ENCODE assay signal across 9 cellular contexts in the genomic region with DNA sequence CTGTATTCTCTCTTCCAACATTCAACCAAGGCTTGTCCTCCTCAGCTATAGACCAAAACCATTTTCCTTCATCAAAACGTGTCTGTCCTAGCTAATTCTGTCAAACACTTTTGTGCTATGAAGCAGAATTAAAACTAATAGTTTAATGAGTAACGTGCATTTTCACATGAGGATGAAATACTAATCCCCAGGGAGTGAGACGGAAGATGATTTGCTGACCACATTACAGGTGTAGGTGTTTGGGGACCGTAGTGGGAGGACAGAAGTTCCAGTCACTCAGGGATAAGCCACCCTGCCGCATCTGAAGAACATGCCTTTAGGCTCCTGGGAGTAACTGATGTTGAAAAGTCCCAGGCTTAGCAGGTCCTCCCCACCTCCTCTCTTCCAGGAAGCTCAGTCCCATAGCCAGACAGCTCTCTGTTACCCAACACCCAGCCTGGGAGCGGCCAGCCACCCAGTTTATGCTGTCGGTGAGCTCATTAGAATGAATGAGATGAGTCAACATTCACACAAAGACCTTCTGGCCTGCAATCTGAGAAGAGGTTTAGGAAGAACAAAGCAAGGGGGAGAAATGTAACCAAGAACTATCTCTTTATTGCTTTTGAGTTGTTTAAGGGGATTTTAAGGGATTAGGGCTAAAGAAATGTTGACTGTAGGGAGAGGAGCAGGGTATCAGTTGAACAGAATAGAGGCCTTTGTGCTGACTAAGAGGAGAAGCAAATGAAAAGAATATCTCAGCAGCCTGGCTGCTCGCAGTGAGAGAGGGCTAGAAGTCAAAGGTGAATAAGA.
DNase-seq lines count a peak whose midpoint lies in the region; ATAC-seq and TF ChIP-seq lines count a peak whose summit lies in the region.
"Had no signal": no experiment of that assay in that cellular context is flagged by ENCODE, and none has a peak within 500 bp of the region (broad histone marks: within the 10 kb centered on the region; RNA-seq: fewer than 3 reads in every experiment).

No MANE protein-coding gene starts in this region.

- no peak overlapping the region for H2BK5ac ChIP-seq in mesendoderm (ENCODE audit: low read length)

- H3K9me3 ChIP-seq in tibial nerve, result no peaks in the 10 kb centered on the region
- H3K9me3 ChIP-seq: thoracic aorta had no signal

- peak overlapping the region; percentile 26 for H3K27ac ChIP-seq in mesendoderm (ENCODE audit: low read depth, low read length)
- H3K27ac ChIP-seq in tibial nerve, result no peak overlapping the region
- H3K27ac ChIP-seq: thoracic aorta had no signal

- H3K27me3 ChIP-seq in mesendoderm (ENCODE audit: insufficient read depth, low read length, poor library complexity), result no peaks in the 10 kb centered on the region
- no peaks in the 10 kb centered on the region for H3K27me3 ChIP-seq in tibial nerve

- H2AK5ac ChIP-seq in mesendoderm (ENCODE audit: low read length), result no peak overlapping the region

- DNase-seq in NCI-H748 treated with DMSO at 0.1 percent for 48 hours (lab: John Stamatoyannopoulos, UW) (peak; percentile 4), mesendoderm (peak; percentile 97), SW 1271 (lab: John Stamatoyannopoulos, UW) (no peak), tibial nerve (ENCODE audit: low spot score in 2 of 2) (no peak)
- DNase-seq in activated T-helper 1 cell treated with anti-CD3 and anti-CD28 coated beads, Interleukin-12 subunit alpha, Interleukin-12 subunit beta, Interleukin-2, Interleukin-4 antibody, amounts not matched to agents 30 ng/mL and 10 ng/mL and 1 ng/mL, durations not matched to agents 14 hours and 24 hours and 36 hours (ENCODE audit: low spot score), result no peak
- no peak for DNase-seq in effector memory CD8-positive, alpha-beta T cell

- ATAC-seq in GM19395 (IDR thresholded peaks at IDR 0.05; ENCODE audit: unreplicated experiment), result peak; percentile 92
- ATAC-seq in HG03095 (IDR thresholded peaks at IDR 0.05; ENCODE audit: unreplicated experiment), result peak; percentile 80
- no peak for ATAC-seq in effector memory CD8-positive, alpha-beta T cell (replicated peaks)

- H4K5ac ChIP-seq in mesendoderm (ENCODE audit: low read length), result no peak overlapping the region

- H2BK120ac ChIP-seq in mesendoderm (ENCODE audit: low read depth, low read length), result no peak overlapping the region

- WGBS in mesendoderm (ENCODE audit: extremely low coverage, insufficient coverage, low lambda C conversion rate), result no CpG with 5 or more reads among the region's 8 CpGs
- 51 to 53% methylated on average over 8 of the region's 8 CpGs for WGBS in tibial nerve, 2 donors

- intact Hi-C loops in activated T-helper 1 cell treated with anti-CD3 and anti-CD28 coated beads, Interleukin-12 subunit alpha, Interleukin-12 subunit beta, Interleukin-2, Interleukin-4 antibody, amounts not matched to agents 30 ng/mL and 10 ng/mL and 1 ng/mL, durations not matched to agents 14 hours and 24 hours and 36 hours (cut with micrococcal nuclease), result no loop called here

- H3K56ac ChIP-seq in mesendoderm (ENCODE audit: low read length), result peak overlapping the region; percentile 32

- no peaks in the 10 kb centered on the region for H3K79me1 ChIP-seq in mesendoderm (ENCODE audit: low read length)

- H3K4me3 ChIP-seq in mesendoderm (ENCODE audit: low read length) (no peak overlapping the region), tibial nerve (no peak overlapping the region)
- H3K4me3 ChIP-seq: thoracic aorta had no signal

- no peak for TF ChIP-seq CTCF in tibial nerve (IDR thresholded peaks at IDR 0.05)

- no peak overlapping the region for H3K9ac ChIP-seq in mesendoderm (ENCODE audit: low read length)

- peaks cover 13% of the 10 kb centered on the region for H3K27me3 Mint-ChIP-seq in activated T-helper 1 cell treated with anti-CD3 and anti-CD28 coated beads, Interleukin-12 subunit alpha, Interleukin-12 subunit beta, Interleukin-2, Interleukin-4 antibody, amounts not matched to agents 30 ng/mL and 10 ng/mL and 1 ng/mL, durations not matched to agents 14 hours and 24 hours and 36 hours (ENCODE audit: insufficient read depth)
- H3K27me3 Mint-ChIP-seq in effector memory CD8-positive, alpha-beta T cell, result peaks cover 32 to 50% of the 10 kb centered on the region in 2 donors

- H3K36me3 Mint-ChIP-seq in activated T-helper 1 cell treated with anti-CD3 and anti-CD28 coated beads, Interleukin-12 subunit alpha, Interleukin-12 subunit beta, Interleukin-2, Interleukin-4 antibody, amounts not matched to agents 30 ng/mL and 10 ng/mL and 1 ng/mL, durations not matched to agents 14 hours and 24 hours and 36 hours (ENCODE audit: low read depth), result no peaks in the 10 kb centered on the region
- no peaks in the 10 kb centered on the region for H3K36me3 Mint-ChIP-seq in effector memory CD8-positive, alpha-beta T cell (ENCODE audit: insufficient read depth)

- no peak overlapping the region for H3K27ac Mint-ChIP-seq in activated T-helper 1 cell treated with anti-CD3 and anti-CD28 coated beads, Interleukin-12 subunit alpha, Interleukin-12 subunit beta, Interleukin-2, Interleukin-4 antibody, amounts not matched to agents 30 ng/mL and 10 ng/mL and 1 ng/mL, durations not matched to agents 14 hours and 24 hours and 36 hours
- no peak overlapping the region for H3K27ac Mint-ChIP-seq in effector memory CD8-positive, alpha-beta T cell

- H3K4me1 ChIP-seq in mesendoderm (ENCODE audit: control insufficient read depth, low read depth, low read length) (peaks cover 5% of the 10 kb centered on the region), tibial nerve (no peaks in the 10 kb centered on the region)

- H3K36me3 ChIP-seq in mesendoderm (ENCODE audit: control insufficient read depth, insufficient read depth, low read length) (no peaks in the 10 kb centered on the region), tibial nerve (no peaks in the 10 kb centered on the region)
- H3K36me3 ChIP-seq: thoracic aorta had no signal

- H3K4me1 Mint-ChIP-seq in activated T-helper 1 cell treated with anti-CD3 and anti-CD28 coated beads, Interleukin-12 subunit alpha, Interleukin-12 subunit beta, Interleukin-2, Interleukin-4 antibody, amounts not matched to agents 30 ng/mL and 10 ng/mL and 1 ng/mL, durations not matched to agents 14 hours and 24 hours and 36 hours (ENCODE audit: low read depth), result no peaks in the 10 kb centered on the region
- H3K4me1 Mint-ChIP-seq in effector memory CD8-positive, alpha-beta T cell (ENCODE audit: low read depth in 2 of 2), result no peaks in the 10 kb centered on the region

- no peak overlapping the region for H3K4ac ChIP-seq in mesendoderm (ENCODE audit: low read depth, low read length)

- H4K8ac ChIP-seq in mesendoderm (ENCODE audit: low read depth, low read length), result no peak overlapping the region

- H3K79me2 ChIP-seq in mesendoderm (ENCODE audit: control insufficient read depth, insufficient read depth, low read length), result no peaks in the 10 kb centered on the region

- H2BK15ac ChIP-seq in mesendoderm (replicated peaks; ENCODE audit: low read depth), result no peak overlapping the region

- peak overlapping the region; percentile 44 for H3K18ac ChIP-seq in mesendoderm (ENCODE audit: low read length)

- no peak for TF ChIP-seq POLR2A in tibial nerve (IDR thresholded peaks at IDR 0.05)

- no peaks in the 10 kb centered on the region for H3K9me3 Mint-ChIP-seq in activated T-helper 1 cell treated with anti-CD3 and anti-CD28 coated beads, Interleukin-12 subunit alpha, Interleukin-12 subunit beta, Interleukin-2, Interleukin-4 antibody, amounts not matched to agents 30 ng/mL and 10 ng/mL and 1 ng/mL, durations not matched to agents 14 hours and 24 hours and 36 hours
- H3K9me3 Mint-ChIP-seq in effector memory CD8-positive, alpha-beta T cell, result no peaks in the 10 kb centered on the region

- H3K23ac ChIP-seq in mesendoderm (ENCODE audit: low read length), result no peak overlapping the region

- H3K4me3 Mint-ChIP-seq in activated T-helper 1 cell treated with anti-CD3 and anti-CD28 coated beads, Interleukin-12 subunit alpha, Interleukin-12 subunit beta, Interleukin-2, Interleukin-4 antibody, amounts not matched to agents 30 ng/mL and 10 ng/mL and 1 ng/mL, durations not matched to agents 14 hours and 24 hours and 36 hours, result no peak overlapping the region
- no peak overlapping the region for H3K4me3 Mint-ChIP-seq in effector memory CD8-positive, alpha-beta T cell

- no peak overlapping the region for H3K4me2 ChIP-seq in mesendoderm (ENCODE audit: low read length)

- no peak for TF ChIP-seq EP300 in tibial nerve (IDR thresholded peaks at IDR 0.05)

Comparison
In these comparisons a context has a peak if more than half of its experiments do, and no peak if none do; other contexts are left out.
1. DNase-seq: peak in NCI-H748 treated with DMSO at 0.1 percent for 48 hours (single experiment) and mesendoderm (single experiment); none in activated T-helper 1 cell treated with anti-CD3 and anti-CD28 coated beads, Interleukin-12 subunit alpha, Interleukin-12 subunit beta, Interleukin-2, Interleukin-4 antibody, amounts not matched to agents 30 ng/mL and 10 ng/mL and 1 ng/mL, durations not matched to agents 14 hours and 24 hours and 36 hours (single experiment), effector memory CD8-positive, alpha-beta T cell (0 of 3), SW 1271 (0 of 2) and tibial nerve (0 of 2).